ENCODE assay signal across 3 cellular contexts in genomic region chr16:87502308-87502969, GRCh38.
TF ChIP-seq lines count a peak whose summit lies in the region.

No MANE protein-coding gene starts in this region.

TF ChIP-seq in HepG2, 621 proteins besides CTCF, POLR2A, EP300 and RAD21 (continues in another document):
- TF ChIP-seq RAD51 (IDR thresholded peaks at IDR 0.05; ENCODE audit: borderline replicate concordance) (peak; percentile 35; the same call in 1 of the 2 replicates), FOXK2 (IDR thresholded peaks at IDR 0.05) (peak; percentile 18; the same call in 1 of the 2 replicates), GZF1 (CRISPR knock-in tag; IDR thresholded peaks at IDR 0.05) (no peak), ZNF234 (CRISPR knock-in tag; conservative IDR thresholded peaks at IDR 0.05) (no peak), ZBTB34 (CRISPR knock-in tag; IDR thresholded peaks at IDR 0.05) (no peak), ZNF136 (CRISPR knock-in tag; IDR thresholded peaks at IDR 0.05; ENCODE audit: low read depth) (no peak), SP1 (IDR thresholded peaks at IDR 0.05) (0 out of 2 replicates have a peak, but pooled peaks have one; percentile 48), SP1 (CRISPR knock-in tag; IDR thresholded peaks at IDR 0.05) (no peak), ZNF383 (CRISPR knock-in tag; IDR thresholded peaks at IDR 0.05; ENCODE audit: borderline replicate concordance) (no peak), ARNT2 (CRISPR knock-in tag; IDR thresholded peaks at IDR 0.05; ENCODE audit: low read depth) (no peak), ZNF326 (CRISPR knock-in tag; IDR thresholded peaks at IDR 0.05; ENCODE audit: borderline replicate concordance) (no peak), ZNF569 (CRISPR knock-in tag; IDR thresholded peaks at IDR 0.05; ENCODE audit: borderline replicate concordance) (no peak), CBX2 (IDR thresholded peaks at IDR 0.05; ENCODE audit: low read depth, low read length) (no peak), CBX2 (CRISPR knock-in tag; IDR thresholded peaks at IDR 0.05; ENCODE audit: low read depth) (no peak), NBN (conservative IDR thresholded peaks at IDR 0.05) (0 out of 2 replicates have a peak, but pooled peaks have one; percentile 39), ZNF501 (CRISPR knock-in tag; IDR thresholded peaks at IDR 0.05) (no peak), NFRKB (IDR thresholded peaks at IDR 0.05) (peak; percentile 42; the same call in 1 of the 2 replicates), ZNF552 (CRISPR knock-in tag; IDR thresholded peaks at IDR 0.05; ENCODE audit: borderline replicate concordance) (peak; percentile 57; the same call in 1 of the 2 replicates), ZNF639 (CRISPR knock-in tag; conservative IDR thresholded peaks at IDR 0.05) (no peak), HHEX (CRISPR knock-in tag; IDR thresholded peaks at IDR 0.05) (no peak)
- TF ChIP-seq, protein P1, sequence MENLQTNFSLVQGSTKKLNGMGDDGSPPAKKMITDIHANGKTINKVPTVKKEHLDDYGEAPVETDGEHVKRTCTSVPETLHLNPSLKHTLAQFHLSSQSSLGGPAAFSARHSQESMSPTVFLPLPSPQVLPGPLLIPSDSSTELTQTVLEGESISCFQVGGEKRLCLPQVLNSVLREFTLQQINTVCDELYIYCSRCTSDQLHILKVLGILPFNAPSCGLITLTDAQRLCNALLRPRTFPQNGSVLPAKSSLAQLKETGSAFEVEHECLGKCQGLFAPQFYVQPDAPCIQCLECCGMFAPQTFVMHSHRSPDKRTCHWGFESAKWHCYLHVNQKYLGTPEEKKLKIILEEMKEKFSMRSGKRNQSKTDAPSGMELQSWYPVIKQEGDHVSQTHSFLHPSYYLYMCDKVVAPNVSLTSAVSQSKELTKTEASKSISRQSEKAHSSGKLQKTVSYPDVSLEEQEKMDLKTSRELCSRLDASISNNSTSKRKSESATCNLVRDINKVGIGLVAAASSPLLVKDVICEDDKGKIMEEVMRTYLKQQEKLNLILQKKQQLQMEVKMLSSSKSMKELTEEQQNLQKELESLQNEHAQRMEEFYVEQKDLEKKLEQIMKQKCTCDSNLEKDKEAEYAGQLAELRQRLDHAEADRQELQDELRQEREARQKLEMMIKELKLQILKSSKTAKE (CRISPR knock-in tag; IDR thresholded peaks at IDR 0.05; ENCODE audit: borderline replicate concordance), result 0 out of 2 replicates have a peak, but pooled peaks have one; percentile 21

TF ChIP-seq in WTC11, 78 proteins besides CTCF, POLR2A, EP300 and RAD21:
- no peak for TF ChIP-seq CREM (CRISPR knock-in tag; IDR thresholded peaks at IDR 0.05)
- 0 out of 2 replicates have a peak, but pooled peaks have one; percentile 40 for TF ChIP-seq NFE2L1 (CRISPR knock-in tag; IDR thresholded peaks at IDR 0.05)

TF ChIP-seq in H1, 55 proteins besides CTCF, POLR2A, EP300 and RAD21:
- TF ChIP-seq TEAD4 (IDR thresholded peaks at IDR 0.05; ENCODE audit: low read depth, low read length) (no peak), CHD2 (IDR thresholded peaks at IDR 0.05; ENCODE audit: low read length) (no peak), EGR1 (IDR thresholded peaks at IDR 0.05; ENCODE audit: borderline replicate concordance, low read depth, low read length) (no peak), NRF1 (IDR thresholded peaks at IDR 0.05; ENCODE audit: low read depth, low read length) (no peak), GABPA (IDR thresholded peaks at IDR 0.05; ENCODE audit: borderline replicate concordance, insufficient read depth, low read length) (no peak), CBX5 (IDR thresholded peaks at IDR 0.05; ENCODE audit: low read depth, low read length) (no peak), KDM4A (IDR thresholded peaks at IDR 0.05; ENCODE audit: low read depth, low read length, severe bottlenecking) (no peak), POLR2AphosphoS5 (IDR thresholded peaks at IDR 0.05; ENCODE audit: low read depth, low read length) (no peak), FOSL1 (IDR thresholded peaks at IDR 0.05; ENCODE audit: insufficient read depth, low read depth, low read length) (no peak), SP2 (IDR thresholded peaks at IDR 0.05; ENCODE audit: low read length) (no peak), TCF12 (IDR thresholded peaks at IDR 0.05; ENCODE audit: low read depth, low read length) (no peak), NANOG (IDR thresholded peaks at IDR 0.05; ENCODE audit: insufficient read depth, low read depth, low read length, poor library complexity, severe bottlenecking) (no peak), TBP (IDR thresholded peaks at IDR 0.05; ENCODE audit: low read depth, low read length) (no peak), POU5F1 (IDR thresholded peaks at IDR 0.05; ENCODE audit: low read depth, low read length) (no peak), SRF (IDR thresholded peaks at IDR 0.05; ENCODE audit: low read depth, low read length) (no peak), HDAC6 (IDR thresholded peaks at IDR 0.05; ENCODE audit: low read depth, low read length) (no peak), TAF1 (IDR thresholded peaks at IDR 0.05; ENCODE audit: low read depth, low read length) (no peak)
- TF ChIP-seq, protein P2, sequence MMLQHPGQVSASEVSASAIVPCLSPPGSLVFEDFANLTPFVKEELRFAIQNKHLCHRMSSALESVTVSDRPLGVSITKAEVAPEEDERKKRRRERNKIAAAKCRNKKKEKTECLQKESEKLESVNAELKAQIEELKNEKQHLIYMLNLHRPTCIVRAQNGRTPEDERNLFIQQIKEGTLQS (IDR thresholded peaks at IDR 0.05; ENCODE audit: insufficient read depth, low read depth, low read length), result no peak
